In genomic region chr11:126857860-126858808, GRCh38 we compare ENCODE assay signal across 13 cellular contexts.
A peak's percentile ranks its signal among the peaks of the same experiment; 100 is the strongest.
DNase-seq lines count a peak whose midpoint lies in the region; ATAC-seq and TF ChIP-seq lines count a peak whose summit lies in the region.
"Had no signal": no experiment of that assay in that cellular context is flagged by ENCODE, and none has a peak within 500 bp of the region (broad histone marks: within the 10 kb centered on the region; RNA-seq: fewer than 3 reads in every experiment).

No MANE protein-coding gene starts in this region.

- H3K4me3 Mint-ChIP-seq in GM23338, result no peak overlapping the region
- H3K4me3 Mint-ChIP-seq: activated CD4-positive, alpha-beta memory T cell treated with anti-CD3 and anti-CD28 coated beads, Interleukin-2, amount 10 ng/mL, durations not matched to agents 7 days and 5 days had no signal

- no peak overlapping the region for H3K4me2 ChIP-seq in GM23338

- H3K36me3 ChIP-seq in GM23338 (ENCODE audit: insufficient read depth), result no peaks in the 10 kb centered on the region

- no peaks in the 10 kb centered on the region for H3K79me2 ChIP-seq in GM23338 (replicated peaks; ENCODE audit: insufficient read depth)

- no peaks in the 10 kb centered on the region for H4K20me1 ChIP-seq in GM23338 (replicated peaks; ENCODE audit: insufficient read depth)

- H3K9me2 ChIP-seq in GM23338 (ENCODE audit: insufficient read depth), result no peaks in the 10 kb centered on the region

- ATAC-seq in GM18858 (IDR thresholded peaks at IDR 0.05; ENCODE audit: unreplicated experiment) (no peak), GM23338 (no peak)

- no peak overlapping the region for H3K27ac ChIP-seq in GM23338 (ENCODE audit: low read depth)

- no peak overlapping the region for H3K27ac Mint-ChIP-seq in GM23338
- H3K27ac Mint-ChIP-seq: activated CD4-positive, alpha-beta memory T cell treated with anti-CD3 and anti-CD28 coated beads, Interleukin-2, amount 10 ng/mL, durations not matched to agents 7 days and 5 days had no signal

- H3F3A ChIP-seq in GM23338 (replicated peaks; ENCODE audit: low read depth), result no peaks in the 10 kb centered on the region

- H3K4me1 ChIP-seq in GM23338 (ENCODE audit: insufficient read depth), result no peaks in the 10 kb centered on the region

- DNase-seq in COLO668 (lab: John Stamatoyannopoulos, UW; ENCODE audit: unreplicated experiment), result peak; percentile 88
- DNase-seq in NCI-H187 (lab: John Stamatoyannopoulos, UW), result peak; percentile 87 to 93
- DNase-seq in NCI-H82 treated with DMSO at 0.1 percent for 48 hours (lab: John Stamatoyannopoulos, UW; ENCODE audit: unreplicated experiment), result peak; percentile 49
- DNase-seq in fibroblast of pulmonary artery (ENCODE audit: low read depth), result peak; percentile 21
- no peak for DNase-seq in globus pallidus (ENCODE audit: low spot score)
- DNase-seq in medulla oblongata (ENCODE audit: extremely low spot score), result no peak
- no peak for DNase-seq in GM23338 (ENCODE audit: low spot score)
- DNase-seq: activated CD4-positive, alpha-beta memory T cell treated with anti-CD3 and anti-CD28 coated beads, Interleukin-2, amount 10 ng/mL, durations not matched to agents 7 days and 5 days; activated gamma-delta T cell treated with Interleukin-2 at 50 U/mL for 16 hours; GDM1; stimulated activated CD4-positive, alpha-beta T cell treated with anti-CD3 and anti-CD28 coated beads, Interleukin-4, amount 100 ng/mL, for 1 hour; stimulated activated naive CD4-positive, alpha-beta T cell had no signal

- no peak overlapping the region for H2AFZ ChIP-seq in GM23338

- H3K27me3 Mint-ChIP-seq in GM23338 (ENCODE audit: insufficient read depth, low read depth, poor library complexity), result no peaks in the 10 kb centered on the region
- H3K27me3 Mint-ChIP-seq: activated CD4-positive, alpha-beta memory T cell treated with anti-CD3 and anti-CD28 coated beads, Interleukin-2, amount 10 ng/mL, durations not matched to agents 7 days and 5 days had no signal

- no peak overlapping the region for H3K4me3 ChIP-seq in fibroblast of pulmonary artery (replicated peaks; ENCODE audit: low read depth, low read length)
- H3K4me3 ChIP-seq in GM23338, result no peak overlapping the region

- TF ChIP-seq CTCF in fibroblast of pulmonary artery (IDR thresholded peaks at IDR 0.05; ENCODE audit: low read length, missing control alignments), result no peak
- no peak for TF ChIP-seq CTCF in GM23338 (conservative IDR thresholded peaks at IDR 0.05; ENCODE audit: low read depth in 2 of 2)

- H3K36me3 Mint-ChIP-seq in GM23338 (ENCODE audit: low read depth), result no peaks in the 10 kb centered on the region

- H3K4me1 Mint-ChIP-seq in GM23338, result peaks cover 3% of the 10 kb centered on the region
- H3K4me1 Mint-ChIP-seq: activated CD4-positive, alpha-beta memory T cell treated with anti-CD3 and anti-CD28 coated beads, Interleukin-2, amount 10 ng/mL, durations not matched to agents 7 days and 5 days had no signal

- H3K27me3 ChIP-seq in GM23338 (ENCODE audit: insufficient read depth), result no peaks in the 10 kb centered on the region

- H3K9me3 Mint-ChIP-seq in GM23338, result no peaks in the 10 kb centered on the region
- H3K9me3 Mint-ChIP-seq: activated CD4-positive, alpha-beta memory T cell treated with anti-CD3 and anti-CD28 coated beads, Interleukin-2, amount 10 ng/mL, durations not matched to agents 7 days and 5 days had no signal

TF ChIP-seq in GM23338, 12 proteins besides CTCF, POLR2A, EP300 and RAD21 (continues in another document):
- TF ChIP-seq POLR2AphosphoS5 (IDR thresholded peaks at IDR 0.05; ENCODE audit: low read depth), result no peak
- no peak for TF ChIP-seq ZNF462 (CRISPR knock-in tag; IDR thresholded peaks at IDR 0.05)
- TF ChIP-seq CREB1 (CRISPR knock-in tag; IDR thresholded peaks at IDR 0.05; ENCODE audit: low read depth), result no peak
- TF ChIP-seq STAT1 (IDR thresholded peaks at IDR 0.05; ENCODE audit: unreplicated experiment), result no peak
- TF ChIP-seq REST (IDR thresholded peaks at IDR 0.05; ENCODE audit: unreplicated experiment), result no peak
- TF ChIP-seq ZNF331 (CRISPR knock-in tag; IDR thresholded peaks at IDR 0.05; ENCODE audit: low read depth), result no peak

Comparison
In these comparisons a context has a peak if more than half of its experiments do, and no peak if none do; other contexts are left out.
1. DNase-seq: peak in COLO668 (single experiment), NCI-H187 (2 of 2), NCI-H82 treated with DMSO at 0.1 percent for 48 hours (single experiment) and fibroblast of pulmonary artery (single experiment); none in globus pallidus (single experiment), medulla oblongata (single experiment) and GM23338 (single experiment).